In the genomic region with DNA sequence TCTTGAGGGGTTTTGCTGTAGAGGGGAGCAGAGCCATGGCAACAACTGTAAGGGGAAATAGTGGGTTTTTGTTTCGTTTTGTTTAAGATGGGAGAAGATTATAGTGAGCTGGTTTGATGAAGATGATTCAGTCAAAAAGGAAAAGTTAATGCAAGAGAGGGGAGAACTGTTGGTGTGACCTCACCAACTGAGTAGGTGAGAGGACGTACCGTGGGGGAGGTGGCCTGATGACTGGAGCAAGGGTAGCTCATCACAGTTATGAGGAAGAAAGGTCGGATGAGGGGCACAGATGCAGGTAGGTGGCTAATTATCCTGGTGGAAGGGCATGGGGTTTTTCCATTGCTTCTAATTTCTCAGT, we compare ENCODE assay signal across 9 cellular contexts. TPM values are rescaled to one million over a fixed set of nuclear protein-coding genes. Genes with fewer than 3 reads are reported as not detected.
DNase-seq lines count a peak whose midpoint lies in the region; ATAC-seq and FAIRE-seq lines count a peak whose summit lies in the region.
"Had no signal": no experiment of that assay in that cellular context is flagged by ENCODE, and none has a peak within 500 bp of the region (broad histone marks: within the 10 kb centered on the region; RNA-seq: fewer than 3 reads in every experiment).

No MANE protein-coding gene starts in this region.

- H3K36me3 Mint-ChIP-seq in activated T-helper 17 cell treated with anti-CD3 and anti-CD28 coated beads, Interleukin-2, amount 50 U/mL, for 72 hours (ENCODE audit: low read depth), result no peaks in the 10 kb centered on the region

- H3K27me3 Mint-ChIP-seq in activated T-helper 17 cell treated with anti-CD3 and anti-CD28 coated beads, Interleukin-2, amount 50 U/mL, for 72 hours, result no peaks in the 10 kb centered on the region

- ATAC-seq in GM21447 (IDR thresholded peaks at IDR 0.05; ENCODE audit: unreplicated experiment), result peak; percentile 35
- peak; percentile 71 for ATAC-seq in activated T-helper 17 cell treated with anti-CD3 and anti-CD28 coated beads, Interleukin-2, amount 50 U/mL, for 72 hours (replicated peaks)

- H3K4me1 Mint-ChIP-seq in activated T-helper 17 cell treated with anti-CD3 and anti-CD28 coated beads, Interleukin-2, amount 50 U/mL, for 72 hours, result peaks cover 51% of the 10 kb centered on the region

- H3K4me3 Mint-ChIP-seq in activated T-helper 17 cell treated with anti-CD3 and anti-CD28 coated beads, Interleukin-2, amount 50 U/mL, for 72 hours, result no peak overlapping the region

- no peak overlapping the region for H3K27ac Mint-ChIP-seq in activated T-helper 17 cell treated with anti-CD3 and anti-CD28 coated beads, Interleukin-2, amount 50 U/mL, for 72 hours

- DNase-seq in HT1080 (ENCODE audit: low read depth) (peak; percentile 66), dermis blood vessel endothelial cell (no peak), hippocampal formation (lab: John Stamatoyannopoulos, UW) (no peak), GM19239 (ENCODE audit: insufficient read length, low spot score) (no peak), NCI-H1105 treated with DMSO at 0.1 percent for 48 hours (lab: John Stamatoyannopoulos, UW) (no peak)
- DNase-seq in stimulated activated CD4-positive, alpha-beta T cell treated with anti-CD3 and anti-CD28 coated beads, Interleukin-4, amount 100 ng/mL, for 1 hour, result peak; percentile 57
- DNase-seq: NCI-H446 had no signal

- FAIRE-seq in GM19239 (lab: Jason Lieb, UNC), result no peak

- no peaks in the 10 kb centered on the region for H3K9me3 Mint-ChIP-seq in activated T-helper 17 cell treated with anti-CD3 and anti-CD28 coated beads, Interleukin-2, amount 50 U/mL, for 72 hours

RNA-seq across cellular contexts. Expression of gene ITGA6, which starts 10.7 kb away (rescaled TPM):
- 311 and 345 TPM in 2 replicates for total RNA-seq in HT1080 (2014; rRNA removed; shearing (Covaris generic))
- 221 and 294 TPM in 2 replicates for polyA plus RNA-seq in HT1080 (2015; cell fraction: cytosol; rRNA removed)
- 505 and 588 TPM in 2 replicates for polyA plus RNA-seq in HT1080 (2015; cell fraction: nucleus; rRNA removed)
- 1 to 10 TPM; 2.2 to 4.9 TPM for total RNA-seq in activated T-helper 17 cell treated with anti-CD3 and anti-CD28 coated beads, Interleukin-2, amount 50 U/mL, for 72 hours
- total RNA-seq in dermis blood vessel endothelial cell, result 338 and 347 TPM in 2 replicates

Comparison
In these comparisons a context has a peak if more than half of its experiments do, and no peak if none do; other contexts are left out.
1. DNase-seq: peak in HT1080 (single experiment) and stimulated activated CD4-positive, alpha-beta T cell treated with anti-CD3 and anti-CD28 coated beads, Interleukin-4, amount 100 ng/mL, for 1 hour (single experiment); none in dermis blood vessel endothelial cell (single experiment), hippocampal formation (0 of 2), GM19239 (single experiment) and NCI-H1105 treated with DMSO at 0.1 percent for 48 hours (single experiment).
2. RNA of gene ITGA6, which starts 10.7 kb away (total RNA-seq): 338 to 347 TPM in dermis blood vessel endothelial cell and 311 to 345 TPM in HT1080; 2.2 to 4.9 TPM in activated T-helper 17 cell treated with anti-CD3 and anti-CD28 coated beads, Interleukin-2, amount 50 U/mL, for 72 hours; every median in the first group is over 10 times any median in the second.